Comparison of ENCODE assay signal across 1 cellular context in the genomic region with DNA sequence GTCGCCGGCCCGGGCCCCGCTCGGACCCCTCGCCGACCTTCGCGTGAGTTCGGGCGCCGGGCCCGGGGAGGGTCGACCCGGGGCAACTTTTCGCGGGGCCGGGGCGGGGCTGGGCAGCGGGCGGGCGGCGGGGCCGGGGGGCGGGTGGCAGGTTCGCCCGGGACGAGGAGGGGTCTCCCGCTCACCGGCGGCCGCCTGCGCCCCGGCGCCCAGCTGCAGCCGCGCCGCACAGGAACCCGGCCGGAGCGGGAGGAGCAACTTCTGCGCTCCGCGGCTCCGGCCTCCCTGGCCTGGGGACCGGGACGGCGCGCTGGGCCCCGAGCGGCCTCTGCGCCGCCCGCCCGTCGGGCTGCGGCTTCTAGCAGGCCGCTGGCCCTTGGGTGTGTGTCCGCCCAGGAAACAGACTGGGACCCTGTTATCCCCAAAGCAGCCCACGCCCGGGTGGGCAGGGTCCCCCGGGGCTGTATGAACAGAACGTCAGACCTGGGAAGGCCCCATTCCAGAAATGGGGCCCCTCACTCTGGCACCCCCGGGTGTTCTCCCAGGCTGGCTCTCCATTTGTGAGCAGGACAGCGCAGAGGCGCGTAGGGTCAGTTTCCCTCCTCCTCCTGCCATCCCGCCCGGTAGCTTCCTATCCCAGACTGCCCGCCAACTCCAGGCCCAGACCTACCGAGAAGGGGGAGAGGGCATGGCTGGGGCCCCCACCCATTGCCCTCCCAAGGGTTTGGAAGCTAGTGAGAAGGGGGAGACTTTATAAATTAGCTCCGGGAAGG.
TF ChIP-seq lines count a peak whose summit lies in the region.

No MANE protein-coding gene starts in this region.

TF ChIP-seq in GM23338, 12 proteins besides CTCF, POLR2A, EP300 and RAD21 (continued from another document):
- TF ChIP-seq, protein P1, sequence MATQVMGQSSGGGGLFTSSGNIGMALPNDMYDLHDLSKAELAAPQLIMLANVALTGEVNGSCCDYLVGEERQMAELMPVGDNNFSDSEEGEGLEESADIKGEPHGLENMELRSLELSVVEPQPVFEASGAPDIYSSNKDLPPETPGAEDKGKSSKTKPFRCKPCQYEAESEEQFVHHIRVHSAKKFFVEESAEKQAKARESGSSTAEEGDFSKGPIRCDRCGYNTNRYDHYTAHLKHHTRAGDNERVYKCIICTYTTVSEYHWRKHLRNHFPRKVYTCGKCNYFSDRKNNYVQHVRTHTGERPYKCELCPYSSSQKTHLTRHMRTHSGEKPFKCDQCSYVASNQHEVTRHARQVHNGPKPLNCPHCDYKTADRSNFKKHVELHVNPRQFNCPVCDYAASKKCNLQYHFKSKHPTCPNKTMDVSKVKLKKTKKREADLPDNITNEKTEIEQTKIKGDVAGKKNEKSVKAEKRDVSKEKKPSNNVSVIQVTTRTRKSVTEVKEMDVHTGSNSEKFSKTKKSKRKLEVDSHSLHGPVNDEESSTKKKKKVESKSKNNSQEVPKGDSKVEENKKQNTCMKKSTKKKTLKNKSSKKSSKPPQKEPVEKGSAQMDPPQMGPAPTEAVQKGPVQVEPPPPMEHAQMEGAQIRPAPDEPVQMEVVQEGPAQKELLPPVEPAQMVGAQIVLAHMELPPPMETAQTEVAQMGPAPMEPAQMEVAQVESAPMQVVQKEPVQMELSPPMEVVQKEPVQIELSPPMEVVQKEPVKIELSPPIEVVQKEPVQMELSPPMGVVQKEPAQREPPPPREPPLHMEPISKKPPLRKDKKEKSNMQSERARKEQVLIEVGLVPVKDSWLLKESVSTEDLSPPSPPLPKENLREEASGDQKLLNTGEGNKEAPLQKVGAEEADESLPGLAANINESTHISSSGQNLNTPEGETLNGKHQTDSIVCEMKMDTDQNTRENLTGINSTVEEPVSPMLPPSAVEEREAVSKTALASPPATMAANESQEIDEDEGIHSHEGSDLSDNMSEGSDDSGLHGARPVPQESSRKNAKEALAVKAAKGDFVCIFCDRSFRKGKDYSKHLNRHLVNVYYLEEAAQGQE (IDR thresholded peaks at IDR 0.05; ENCODE audit: unreplicated experiment) = no peak
- no peak for TF ChIP-seq JUNB (IDR thresholded peaks at IDR 0.05; ENCODE audit: unreplicated experiment)
- TF ChIP-seq ZNF114 (CRISPR knock-in tag; IDR thresholded peaks at IDR 0.05) = no peak
- no peak for TF ChIP-seq ZNF331 (CRISPR knock-in tag; IDR thresholded peaks at IDR 0.05; ENCODE audit: low read depth)
- no peak for TF ChIP-seq CREB1 (CRISPR knock-in tag; IDR thresholded peaks at IDR 0.05; ENCODE audit: low read depth)
